ENCODE assay signal across 13 cellular contexts in genomic region chr7:76570324-76570775, GRCh38. TPM values are rescaled to one million over a fixed set of nuclear protein-coding genes. Genes with fewer than 3 reads are reported as not detected.
A peak's percentile ranks its signal among the peaks of the same experiment; 100 is the strongest.
DNase-seq lines count a peak whose midpoint lies in the region; ATAC-seq, FAIRE-seq and TF ChIP-seq lines count a peak whose summit lies in the region.
"Not testable (repeated sequence)": the region's sequence is repeated elsewhere in the genome, so short reads cannot be mapped to it uniquely, and the experiment has no call there.
"Had no signal": no experiment of that assay in that cellular context is flagged by ENCODE, and none has a peak within 500 bp of the region (broad histone marks: within the 10 kb centered on the region; RNA-seq: fewer than 3 reads in every experiment).

No MANE protein-coding gene starts in this region.

- not testable (repeated sequence) for H3F3A ChIP-seq in smooth muscle cell (ENCODE audit: low read depth)

- POLR2A ChIA-PET in RWPE1 (lab: Yijun Ruan, JAX; ENCODE audit: low non-redundant PET), result not testable (repeated sequence)

- not testable (repeated sequence) for TF ChIP-seq POLR2A in GM12891 (IDR thresholded peaks at IDR 0.05; ENCODE audit: low read depth, low read length)

- TF ChIP-seq CTCF in RWPE1 (conservative IDR thresholded peaks at IDR 0.05; ENCODE audit: low read depth); astrocyte of the spinal cord (IDR thresholded peaks at IDR 0.05; ENCODE audit: low read depth, low read length); smooth muscle cell (IDR thresholded peaks at IDR 0.05; ENCODE audit: borderline replicate concordance, insufficient read depth, poor library complexity, severe bottlenecking): not testable (repeated sequence)

- WGBS in smooth muscle cell (ENCODE audit: low lambda C conversion rate), result 63% methylated on average over 4 of the region's 4 CpGs

- not testable (repeated sequence) for H3K27me3 ChIP-seq in smooth muscle cell (ENCODE audit: low read depth)

- peaks cover 40% of the 10 kb centered on the region for H3K79me2 ChIP-seq in smooth muscle cell (ENCODE audit: low read depth)

- peak; percentile 26 for FAIRE-seq in GM12891 (lab: Jason Lieb, UNC)

- not testable (repeated sequence) for H3K9me3 ChIP-seq in smooth muscle cell (replicated peaks; ENCODE audit: low read depth)

- H3K9ac ChIP-seq in smooth muscle cell (ENCODE audit: low read depth), result not testable (repeated sequence)

- peak; percentile 1 for DNase-seq in AG08396 (ENCODE audit: low spot score)
- not testable (repeated sequence) for DNase-seq in GM12891 (ENCODE audit: insufficient read length, low spot score); RWPE1 (ENCODE audit: low spot score); smooth muscle cell (lab: John Stamatoyannopoulos, UW; ENCODE audit: unreplicated experiment)
- DNase-seq in MV-4-11 (lab: John Stamatoyannopoulos, UW), result peak; percentile 73
- peak; percentile 46 for DNase-seq in astrocyte of the spinal cord (ENCODE audit: low read depth, low spot score)
- peak; percentile 53 for DNase-seq in fibroblast of gingiva (ENCODE audit: low read depth)
- DNase-seq in left colon, result peak; percentile 32 to 68

- CTCF ChIA-PET in RWPE1 (lab: Yijun Ruan, JAX), result not testable (repeated sequence)

- H3K4me3 ChIP-seq in astrocyte of the spinal cord (ENCODE audit: low read depth, low read length); smooth muscle cell: not testable (repeated sequence)

- intact Hi-C loops in left colon (cut with DNase I, micrococcal nuclease), result not testable (repeated sequence)

- not testable (repeated sequence) for H2AFZ ChIP-seq in smooth muscle cell (ENCODE audit: low read depth)

- ATAC-seq in left colon, result peak; percentile 94

- H3K4me1 ChIP-seq in smooth muscle cell (ENCODE audit: low read depth), result not testable (repeated sequence)

- peak overlapping the region; percentile 73 for H3K27ac ChIP-seq in RWPE1
- peak overlapping the region; percentile 44 for H3K27ac ChIP-seq in smooth muscle cell (ENCODE audit: low read depth)

- peaks cover 15% of the 10 kb centered on the region for H4K20me1 ChIP-seq in smooth muscle cell (ENCODE audit: low read depth)

- not testable (repeated sequence) for H3K36me3 ChIP-seq in smooth muscle cell (ENCODE audit: low read depth)

- in situ Hi-C loops in astrocyte of the spinal cord (cut with HindIII; ENCODE audit: low sequenced_read_pairs), result not testable (repeated sequence)

- H3K4me2 ChIP-seq in smooth muscle cell, result not testable (repeated sequence)

RNA-seq across cellular contexts. Expression of gene SPDYE16, which starts 27.3 kb away (rescaled TPM):
- 0.28 TPM for polyA plus RNA-seq in GM12891 (2012; ENCODE audit: low read depth, missing spikeins)
- under 1 TPM in 1 of 2 donors, not detected in 1; 0.12 TPM for total RNA-seq in left colon
- not detected in 2 replicates for total RNA-seq in smooth muscle cell
- 0.71 TPM in 1 of 2 replicates, not detected in the other for polyA plus RNA-seq in smooth muscle cell
- total RNA-seq: mesenteric fat pad, pulmonary artery endothelial cell, Right ventricle myocardium superior, urinary bladder had no signal
- polyA plus RNA-seq: AG04450 had no signal

RNA-seq across cellular contexts. Expression of gene POMZP3, which starts 56.7 kb away (rescaled TPM):
- polyA plus RNA-seq in GM12891 (2012; ENCODE audit: low read depth, missing spikeins), result 6.7 TPM
- total RNA-seq in left colon (1 to 10 TPM; 5.8 to 6.4 TPM), smooth muscle cell (0.45 TPM in 1 of 2 replicates, not detected in the other)
- polyA plus RNA-seq in smooth muscle cell, result 7.3 and 7.4 TPM in 2 replicates

RNA-seq across cellular contexts. Expression of gene UPK3B, which starts 60.0 kb away (rescaled TPM):
- not detected for polyA plus RNA-seq in GM12891 (2012; ENCODE audit: low read depth, missing spikeins)
- total RNA-seq in left colon (1 to 10 TPM; 2.5 to 7.2 TPM), smooth muscle cell (not detected in 2 replicates)
- 1.1 TPM in 1 of 2 replicates, not detected in the other for polyA plus RNA-seq in smooth muscle cell
- total RNA-seq: pulmonary artery endothelial cell had no signal
- polyA plus RNA-seq: AG04450 had no signal
